9 cellular contexts compared by ENCODE assay signal in the genomic region with DNA sequence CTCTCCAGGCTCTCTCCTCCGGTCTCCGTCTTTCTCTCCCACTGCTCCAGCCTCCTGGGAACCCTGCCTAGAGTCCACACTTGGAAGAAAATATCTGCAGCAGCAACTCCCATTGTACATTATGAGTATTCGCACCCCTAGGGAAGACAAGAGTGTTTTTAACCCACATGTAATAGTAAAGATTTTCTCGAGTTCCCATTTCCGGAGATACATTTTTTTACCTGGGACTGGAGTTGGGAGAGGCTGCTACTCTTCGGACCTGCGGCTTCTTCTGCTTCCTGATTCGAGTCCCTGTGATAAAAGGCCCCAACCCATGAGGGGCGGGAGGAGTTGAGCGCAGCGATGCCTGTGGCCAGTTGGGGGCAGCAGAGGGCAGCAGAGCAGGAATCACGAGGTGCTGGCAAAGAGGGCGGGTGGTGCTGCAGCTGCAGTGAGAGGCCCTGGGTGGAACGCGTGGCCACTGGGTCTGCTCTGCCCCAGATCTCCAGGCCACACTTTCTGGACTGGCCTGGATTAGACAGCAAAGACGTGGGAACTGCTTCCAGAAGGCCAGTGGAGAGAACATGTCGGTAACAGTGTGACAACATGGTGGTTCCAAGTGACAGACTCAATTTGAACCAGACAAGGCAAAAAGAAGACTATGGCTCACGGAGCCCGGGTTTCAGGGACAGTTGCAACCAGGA.
DNase-seq lines count a peak whose midpoint lies in the region; ATAC-seq, FAIRE-seq and TF ChIP-seq lines count a peak whose summit lies in the region.
"Had no signal": no experiment of that assay in that cellular context is flagged by ENCODE, and none has a peak within 500 bp of the region (broad histone marks: within the 10 kb centered on the region; RNA-seq: fewer than 3 reads in every experiment).

No MANE protein-coding gene starts in this region.

- 18% methylated on average over 19 of the region's 19 CpGs for WGBS in tibial nerve, 2 donors

- TF ChIP-seq POLR2A in tibial nerve (IDR thresholded peaks at IDR 0.05) = no peak

- no peak overlapping the region for H3K4me3 ChIP-seq in MG63
- H3K4me3 ChIP-seq in tibial nerve = no peak overlapping the region

- peaks cover 0 to 7% (median 0%) of the 10 kb centered on the region in 4 donors for H3K4me1 ChIP-seq in tibial nerve

- H3K27me3 ChIP-seq in MG63 (peaks cover 4% of the 10 kb centered on the region), tibial nerve (peaks cover 0 to 8% of the 10 kb centered on the region in 2 donors)

- H3K27ac ChIP-seq in tibial nerve = no peak overlapping the region

- H3K36me3 ChIP-seq in MG63 (no peaks in the 10 kb centered on the region), tibial nerve (no peaks in the 10 kb centered on the region)

- TF ChIP-seq EP300 in tibial nerve (IDR thresholded peaks at IDR 0.05) = no peak

- no peak for FAIRE-seq in RCC 7860 (lab: Jason Lieb, UNC)
- FAIRE-seq: colon had no signal

- DNase-seq in GM10248 (ENCODE audit: extremely low spot score) (peak; percentile 87), MG63 (peak; percentile 65), RCC 7860 (ENCODE audit: low spot score) (peak; percentile 36), foreskin melanocyte (peak; percentile 59), nucleus accumbens (lab: John Stamatoyannopoulos, UW) (peak in 55 of 56 donors; percentile 28 to 90 (median 74)), tibial nerve (ENCODE audit: low spot score in 2 of 2) (peak; percentile 31 to 68)
- peak; percentile 13 for DNase-seq in activated effector memory CD4-positive, alpha-beta T cell treated with Interleukin-2 at 50 U/mL for 16 hours

- no peak for ATAC-seq in GM18520 (IDR thresholded peaks at IDR 0.05; ENCODE audit: unreplicated experiment)

- CTCF ChIA-PET in GM10248 (lab: Yijun Ruan, JAX) = no interaction called here

- POLR2A ChIA-PET in GM10248 (lab: Yijun Ruan, JAX) = no interaction called here

- H3K9me3 ChIP-seq in MG63 (no peaks in the 10 kb centered on the region), tibial nerve (no peaks in the 10 kb centered on the region)

- TF ChIP-seq CTCF in GM10248 (IDR thresholded peaks at IDR 0.05; ENCODE audit: control extremely low read depth, extremely low read depth, low read depth, missing control alignments) (peak; percentile 92), tibial nerve (IDR thresholded peaks at IDR 0.05) (peak; percentile 68 to 91 (median 85))

Comparison
In these comparisons a context has a peak if more than half of its experiments do, and no peak if none do; other contexts are left out.
1. DNase-seq: peak in every context shown above with its lines; median percentile 87 in GM10248; 74 in nucleus accumbens; 65 in MG63; 59 in foreskin melanocyte; 50 in tibial nerve; 36 in RCC 7860; 13 in activated effector memory CD4-positive, alpha-beta T cell treated with Interleukin-2 at 50 U/mL for 16 hours.